1 cellular context compared by ENCODE assay signal in genomic region chr2:190533175-190533967, GRCh38.
TF ChIP-seq lines count a peak whose summit lies in the region.

No MANE protein-coding gene starts in this region.

TF ChIP-seq in SK-N-SH, 30 proteins besides CTCF, POLR2A, EP300 and RAD21 (continued from another document):
- TF ChIP-seq, protein P1, sequence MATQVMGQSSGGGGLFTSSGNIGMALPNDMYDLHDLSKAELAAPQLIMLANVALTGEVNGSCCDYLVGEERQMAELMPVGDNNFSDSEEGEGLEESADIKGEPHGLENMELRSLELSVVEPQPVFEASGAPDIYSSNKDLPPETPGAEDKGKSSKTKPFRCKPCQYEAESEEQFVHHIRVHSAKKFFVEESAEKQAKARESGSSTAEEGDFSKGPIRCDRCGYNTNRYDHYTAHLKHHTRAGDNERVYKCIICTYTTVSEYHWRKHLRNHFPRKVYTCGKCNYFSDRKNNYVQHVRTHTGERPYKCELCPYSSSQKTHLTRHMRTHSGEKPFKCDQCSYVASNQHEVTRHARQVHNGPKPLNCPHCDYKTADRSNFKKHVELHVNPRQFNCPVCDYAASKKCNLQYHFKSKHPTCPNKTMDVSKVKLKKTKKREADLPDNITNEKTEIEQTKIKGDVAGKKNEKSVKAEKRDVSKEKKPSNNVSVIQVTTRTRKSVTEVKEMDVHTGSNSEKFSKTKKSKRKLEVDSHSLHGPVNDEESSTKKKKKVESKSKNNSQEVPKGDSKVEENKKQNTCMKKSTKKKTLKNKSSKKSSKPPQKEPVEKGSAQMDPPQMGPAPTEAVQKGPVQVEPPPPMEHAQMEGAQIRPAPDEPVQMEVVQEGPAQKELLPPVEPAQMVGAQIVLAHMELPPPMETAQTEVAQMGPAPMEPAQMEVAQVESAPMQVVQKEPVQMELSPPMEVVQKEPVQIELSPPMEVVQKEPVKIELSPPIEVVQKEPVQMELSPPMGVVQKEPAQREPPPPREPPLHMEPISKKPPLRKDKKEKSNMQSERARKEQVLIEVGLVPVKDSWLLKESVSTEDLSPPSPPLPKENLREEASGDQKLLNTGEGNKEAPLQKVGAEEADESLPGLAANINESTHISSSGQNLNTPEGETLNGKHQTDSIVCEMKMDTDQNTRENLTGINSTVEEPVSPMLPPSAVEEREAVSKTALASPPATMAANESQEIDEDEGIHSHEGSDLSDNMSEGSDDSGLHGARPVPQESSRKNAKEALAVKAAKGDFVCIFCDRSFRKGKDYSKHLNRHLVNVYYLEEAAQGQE (IDR thresholded peaks at IDR 0.05; ENCODE audit: low read depth, low read length), result no peak
- TF ChIP-seq FOXM1 (IDR thresholded peaks at IDR 0.05; ENCODE audit: low read depth) (no peak), ELF1 (IDR thresholded peaks at IDR 0.05) (no peak), MXI1 (IDR thresholded peaks at IDR 0.05; ENCODE audit: low read depth, low read length) (no peak), YY1 (IDR thresholded peaks at IDR 0.05; ENCODE audit: low read depth) (no peak), TAF1 (IDR thresholded peaks at IDR 0.05; ENCODE audit: borderline replicate concordance, low read depth, low read length) (no peak), SMC3 (IDR thresholded peaks at IDR 0.05; ENCODE audit: low read depth, low read length) (no peak), NFIC (IDR thresholded peaks at IDR 0.05; ENCODE audit: borderline replicate concordance) (no peak), EZH2phosphoT487 (IDR thresholded peaks at IDR 0.05; ENCODE audit: borderline replicate concordance, low read depth) (no peak), NRF1 (IDR thresholded peaks at IDR 0.05; ENCODE audit: low read depth, low read length) (no peak), GABPA (IDR thresholded peaks at IDR 0.05; ENCODE audit: low read depth) (no peak)
- TF ChIP-seq, protein P2, sequence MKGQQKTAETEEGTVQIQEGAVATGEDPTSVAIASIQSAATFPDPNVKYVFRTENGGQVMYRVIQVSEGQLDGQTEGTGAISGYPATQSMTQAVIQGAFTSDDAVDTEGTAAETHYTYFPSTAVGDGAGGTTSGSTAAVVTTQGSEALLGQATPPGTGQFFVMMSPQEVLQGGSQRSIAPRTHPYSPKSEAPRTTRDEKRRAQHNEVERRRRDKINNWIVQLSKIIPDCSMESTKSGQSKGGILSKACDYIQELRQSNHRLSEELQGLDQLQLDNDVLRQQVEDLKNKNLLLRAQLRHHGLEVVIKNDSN (IDR thresholded peaks at IDR 0.05; ENCODE audit: borderline replicate concordance, low read depth), result no peak
- TF ChIP-seq, protein P3, sequence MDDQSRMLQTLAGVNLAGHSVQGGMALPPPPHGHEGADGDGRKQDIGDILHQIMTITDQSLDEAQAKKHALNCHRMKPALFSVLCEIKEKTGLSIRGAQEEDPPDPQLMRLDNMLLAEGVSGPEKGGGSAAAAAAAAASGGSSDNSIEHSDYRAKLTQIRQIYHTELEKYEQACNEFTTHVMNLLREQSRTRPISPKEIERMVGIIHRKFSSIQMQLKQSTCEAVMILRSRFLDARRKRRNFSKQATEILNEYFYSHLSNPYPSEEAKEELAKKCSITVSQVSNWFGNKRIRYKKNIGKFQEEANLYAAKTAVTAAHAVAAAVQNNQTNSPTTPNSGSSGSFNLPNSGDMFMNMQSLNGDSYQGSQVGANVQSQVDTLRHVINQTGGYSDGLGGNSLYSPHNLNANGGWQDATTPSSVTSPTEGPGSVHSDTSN (IDR thresholded peaks at IDR 0.05), result no peak
